9 cellular contexts compared by ENCODE assay signal in genomic region chr7:151432658-151433521, GRCh38. TPM values are rescaled to one million over a fixed set of nuclear protein-coding genes. Genes with fewer than 3 reads are reported as not detected.
A peak's percentile ranks its signal among the peaks of the same experiment; 100 is the strongest.
DNase-seq lines count a peak whose midpoint lies in the region; ATAC-seq and TF ChIP-seq lines count a peak whose summit lies in the region.
"Had no signal": no experiment of that assay in that cellular context is flagged by ENCODE, and none has a peak within 500 bp of the region (broad histone marks: within the 10 kb centered on the region; RNA-seq: fewer than 3 reads in every experiment).

No MANE protein-coding gene starts in this region.

- peak overlapping the region; percentile 6 to 88 for H3K27ac ChIP-seq in breast epithelium
- H3K27ac ChIP-seq: pancreas had no signal

- DNase-seq in breast epithelium (ENCODE audit: low spot score in 2 of 2), result no peak
- no peak for DNase-seq in MCF 10A (ENCODE audit: unreplicated experiment)
- peak; percentile 49 for DNase-seq in KBM-7
- DNase-seq in activated naive CD4-positive, alpha-beta T cell treated with anti-CD3 and anti-CD28 coated beads, Interleukin-2, amount 50 U/mL, for 72 hours (ENCODE audit: low spot score in 2 of 2), result peak; percentile 56 to 80
- DNase-seq in SIG-M5 (lab: John Stamatoyannopoulos, UW), result no peak
- DNase-seq in NCI-H524 treated with DMSO at 0.1 percent for 48 hours (lab: John Stamatoyannopoulos, UW), result no peak

- no peaks in the 10 kb centered on the region for H3K36me3 ChIP-seq in breast epithelium
- H3K36me3 ChIP-seq: pancreas had no signal

- H3K4me3 ChIP-seq in breast epithelium, result no peak overlapping the region
- H3K4me3 ChIP-seq: pancreas had no signal

- no peaks in the 10 kb centered on the region for H3K4me1 Mint-ChIP-seq in MCF 10A (ENCODE audit: insufficient read depth, unreplicated experiment)
- peaks cover 24% of the 10 kb centered on the region for H3K4me1 Mint-ChIP-seq in stimulated activated memory B cell treated with anti-CD40 and anti-IgM and Interleukin-4, amounts not matched to agents 10 μg/mL and 1 μg/mL and 100 μg/mL, for 72 hours

- in situ Hi-C loops in KBM-7 (cut with MboI; ENCODE audit: low pct_unique_long_range_greater_than_20kb, low sequenced_read_pairs), result no loop called here

- no peaks in the 10 kb centered on the region for H3K36me3 Mint-ChIP-seq in MCF 10A (ENCODE audit: insufficient read depth, unreplicated experiment)
- no peaks in the 10 kb centered on the region for H3K36me3 Mint-ChIP-seq in activated naive CD4-positive, alpha-beta T cell treated with anti-CD3 and anti-CD28 coated beads, Interleukin-2, amount 50 U/mL, for 72 hours
- no peaks in the 10 kb centered on the region for H3K36me3 Mint-ChIP-seq in stimulated activated memory B cell treated with anti-CD40 and anti-IgM and Interleukin-4, amounts not matched to agents 10 μg/mL and 1 μg/mL and 100 μg/mL, for 72 hours

- no peaks in the 10 kb centered on the region for H3K27me3 ChIP-seq in breast epithelium
- H3K27me3 ChIP-seq: pancreas had no signal

- peaks cover 13 to 17% of the 10 kb centered on the region in 2 donors for H3K4me1 ChIP-seq in breast epithelium

- H3K9me3 Mint-ChIP-seq in MCF 10A (ENCODE audit: unreplicated experiment), result no peaks in the 10 kb centered on the region
- H3K9me3 Mint-ChIP-seq in activated naive CD4-positive, alpha-beta T cell treated with anti-CD3 and anti-CD28 coated beads, Interleukin-2, amount 50 U/mL, for 72 hours, result no peaks in the 10 kb centered on the region
- no peaks in the 10 kb centered on the region for H3K9me3 Mint-ChIP-seq in stimulated activated memory B cell treated with anti-CD40 and anti-IgM and Interleukin-4, amounts not matched to agents 10 μg/mL and 1 μg/mL and 100 μg/mL, for 72 hours

- no peak for TF ChIP-seq POLR2A in breast epithelium (IDR thresholded peaks at IDR 0.05)

- CTCF ChIA-PET in MCF 10A (lab: Yijun Ruan, JAX), result interaction anchor here (1.0 to 1.3 kb wide), 2 partner anchors 10 to 16 kb away, joined by 3 to 4 read pairs; no protein-coding TSS in a partner anchor

- no peak overlapping the region for H3K27ac Mint-ChIP-seq in MCF 10A (ENCODE audit: low read depth, unreplicated experiment)
- H3K27ac Mint-ChIP-seq in activated naive CD4-positive, alpha-beta T cell treated with anti-CD3 and anti-CD28 coated beads, Interleukin-2, amount 50 U/mL, for 72 hours, result peak overlapping the region in 1 of 2 donors; percentile 90
- H3K27ac Mint-ChIP-seq in stimulated activated memory B cell treated with anti-CD40 and anti-IgM and Interleukin-4, amounts not matched to agents 10 μg/mL and 1 μg/mL and 100 μg/mL, for 72 hours, result no peak overlapping the region

- intact Hi-C loops in breast epithelium (cut with DNase I; ENCODE audit: low total_unique reads) (no loop called here), MCF 10A (cut with micrococcal nuclease) (no loop called here)

- no peak overlapping the region for H3K4me3 Mint-ChIP-seq in MCF 10A (ENCODE audit: unreplicated experiment)
- H3K4me3 Mint-ChIP-seq in stimulated activated memory B cell treated with anti-CD40 and anti-IgM and Interleukin-4, amounts not matched to agents 10 μg/mL and 1 μg/mL and 100 μg/mL, for 72 hours, result no peak overlapping the region

- H3K27me3 Mint-ChIP-seq in MCF 10A (ENCODE audit: insufficient read depth, unreplicated experiment), result no peaks in the 10 kb centered on the region
- H3K27me3 Mint-ChIP-seq in stimulated activated memory B cell treated with anti-CD40 and anti-IgM and Interleukin-4, amounts not matched to agents 10 μg/mL and 1 μg/mL and 100 μg/mL, for 72 hours, result peaks cover 49% of the 10 kb centered on the region

- peak; percentile 82 to 93 for ATAC-seq in activated naive CD4-positive, alpha-beta T cell treated with anti-CD3 and anti-CD28 coated beads, Interleukin-2, amount 50 U/mL, for 72 hours
- ATAC-seq in stimulated activated memory B cell treated with anti-CD40 and anti-IgM and Interleukin-4, amounts not matched to agents 10 μg/mL and 1 μg/mL and 100 μg/mL, for 72 hours, result peak; percentile 65
- no peak for ATAC-seq in GM19467 (IDR thresholded peaks at IDR 0.05; ENCODE audit: unreplicated experiment)
- ATAC-seq: pancreas had no signal

- no peaks in the 10 kb centered on the region for H3K9me3 ChIP-seq in breast epithelium
- H3K9me3 ChIP-seq: pancreas had no signal

- TF ChIP-seq CTCF in breast epithelium (IDR thresholded peaks at IDR 0.05), result no peak
- no peak for TF ChIP-seq CTCF in MCF 10A (IDR thresholded peaks at IDR 0.05; ENCODE audit: unreplicated experiment)

- BruUV-seq in MCF 10A (replicated peaks; lab: Mats Ljungman, UMichigan), result no TSS peak

- POLR2A ChIA-PET in MCF 10A (lab: Yijun Ruan, JAX), result interaction anchor here (1.2 kb wide), 1 partner anchor 69 kb away, joined by 3 read pairs; no protein-coding TSS in a partner anchor

RNA-seq across cellular contexts. Expression of gene CRYGN, which starts 7.1 kb away (rescaled TPM):
- 1 to 10 TPM in 1 of 3 donors, under 1 TPM in 1, not detected in 1; 0.98 to 1.3 TPM for total RNA-seq in breast epithelium
- not detected in 2 replicates for total RNA-seq in MCF 10A (2022)
- total RNA-seq in activated naive CD4-positive, alpha-beta T cell treated with anti-CD3 and anti-CD28 coated beads, Interleukin-2, amount 50 U/mL, for 72 hours, result under 1 TPM in 1 of 2 donors, not detected in 1; 0.61 TPM

RNA-seq across cellular contexts. Expression of gene WDR86, which starts 23.1 kb away (rescaled TPM):
- 10 to 100 TPM; 15.5 to 61.5 (median 57.0) TPM for total RNA-seq in breast epithelium
- total RNA-seq in MCF 10A (2022), result not detected in 2 replicates
- not detected for total RNA-seq in activated naive CD4-positive, alpha-beta T cell treated with anti-CD3 and anti-CD28 coated beads, Interleukin-2, amount 50 U/mL, for 72 hours

Comparison
In these comparisons a context has a peak if more than half of its experiments do, and no peak if none do; other contexts are left out.
1. RNA of gene WDR86, which starts 23.1 kb away (total RNA-seq): 15.5 to 61.5 TPM in breast epithelium; not detected in MCF 10A and not detected in activated naive CD4-positive, alpha-beta T cell treated with anti-CD3 and anti-CD28 coated beads, Interleukin-2, amount 50 U/mL, for 72 hours; every median in the first group is over 10 times any median in the second.
2. DNase-seq: peak in KBM-7 (single experiment) and activated naive CD4-positive, alpha-beta T cell treated with anti-CD3 and anti-CD28 coated beads, Interleukin-2, amount 50 U/mL, for 72 hours (2 of 2); none in breast epithelium (0 of 2), MCF 10A (single experiment), SIG-M5 (single experiment) and NCI-H524 treated with DMSO at 0.1 percent for 48 hours (single experiment).